ENCODE assay signal across 23 cellular contexts in the genomic region with DNA sequence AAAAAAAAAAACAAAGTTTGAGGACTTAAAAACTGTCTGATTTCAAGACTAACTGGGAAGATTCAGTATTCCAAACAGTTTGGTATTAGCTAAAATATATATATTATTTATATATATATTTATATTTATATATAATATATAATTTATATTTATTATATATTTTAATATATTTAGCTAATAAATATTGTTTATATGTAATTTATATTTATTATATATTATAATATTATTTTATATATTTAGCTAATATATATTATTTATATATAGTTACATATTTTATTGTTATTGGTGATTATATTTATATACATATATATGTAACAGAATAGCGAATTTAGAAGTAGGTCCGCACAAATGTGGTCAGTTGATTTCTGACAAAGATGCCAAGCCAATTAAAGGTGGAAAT.
"Had no signal": no experiment of that assay in that cellular context is flagged by ENCODE, and none has a peak within 500 bp of the region (broad histone marks: within the 10 kb centered on the region; RNA-seq: fewer than 3 reads in every experiment).

No MANE protein-coding gene starts in this region.

- H3K4me1 ChIP-seq: left lung, lower lobe of right lung, right atrium auricular region, right lobe of liver, stomach, testis, transverse colon, upper lobe of left lung had no signal

- FAIRE-seq: keratinocyte, urothelium cell line had no signal

- H3K4me3 ChIP-seq: hepatocyte, left lung, lower lobe of right lung, right atrium auricular region, right lobe of liver, stomach, testis, thyroid gland, transverse colon, upper lobe of left lung had no signal

- H3K9me3 ChIP-seq: left lung, lower lobe of right lung, right atrium auricular region, right lobe of liver, stomach, testis, thyroid gland, transverse colon, upper lobe of left lung had no signal

- H3K27me3 ChIP-seq: hepatocyte, left lung, right atrium auricular region, right lobe of liver, stomach, testis, thyroid gland, transverse colon, upper lobe of left lung had no signal

- H3K27ac ChIP-seq: hepatocyte, left lung, lower lobe of right lung, right atrium auricular region, right lobe of liver, stomach, testis, thyroid gland, transverse colon, upper lobe of left lung had no signal

- H3K36me3 ChIP-seq: left lung, lower lobe of right lung, right atrium auricular region, right lobe of liver, stomach, thyroid gland, transverse colon, upper lobe of left lung had no signal

- DNase-seq: left colon; left lung; lower lobe of right lung; mammary epithelial cell; mesenchymal stem cell; naive thymus-derived CD8-positive, alpha-beta T cell; nucleus accumbens; right lobe of liver; stimulated activated CD4-positive, alpha-beta T cell treated with anti-CD3 and anti-CD28 coated beads, Interleukin-12 subunit alpha, Interleukin-12 subunit beta, amount 100 ng/mL, for 4 hours; stimulated activated CD4-positive, alpha-beta T cell treated with anti-CD3 and anti-CD28 coated beads, Interleukin-15, amount 100 ng/mL, for 24 hours; stimulated activated CD4-positive, alpha-beta T cell treated with anti-CD3 and anti-CD28 coated beads, Interleukin-2, amount 100 ng/mL, for 24 hours; stimulated activated CD4-positive, alpha-beta T cell treated with anti-CD3 and anti-CD28 coated beads, Interleukin-4, amount 100 ng/mL, for 1 hour; stimulated activated naive B cell treated with anti-CD40 and anti-IgM and Interleukin-4, amounts not matched to agents 10 μg/mL and 1 μg/mL and 100 μg/mL, for 72 hours; stimulated activated naive CD8-positive, alpha-beta T cell treated with anti-CD3 and anti-CD28 coated beads, Interleukin-15, Interleukin-2, amounts not matched to agents 100 U/mL and 50 U/mL, for 24 hours; stomach; testis; thyroid gland; transverse colon; upper lobe of left lung had no signal
